ENCODE assay signal across 1 cellular context in genomic region chr20:57471496-57472210, GRCh38.
TF ChIP-seq lines count a peak whose summit lies in the region.

No MANE protein-coding gene starts in this region.

TF ChIP-seq in H1, 55 proteins besides CTCF, POLR2A, EP300 and RAD21:
- TF ChIP-seq HDAC6 (IDR thresholded peaks at IDR 0.05; ENCODE audit: low read depth, low read length): no peak
- no peak for TF ChIP-seq EZH2 (IDR thresholded peaks at IDR 0.05; ENCODE audit: low read depth, low read length, severe bottlenecking)
- TF ChIP-seq EGR1 (IDR thresholded peaks at IDR 0.05; ENCODE audit: borderline replicate concordance, low read depth, low read length): no peak
- TF ChIP-seq TBP (IDR thresholded peaks at IDR 0.05; ENCODE audit: low read depth, low read length): no peak
- TF ChIP-seq SP4 (IDR thresholded peaks at IDR 0.05; ENCODE audit: low read length): no peak
- TF ChIP-seq FOSL1 (IDR thresholded peaks at IDR 0.05; ENCODE audit: insufficient read depth, low read depth, low read length): no peak
- no peak for TF ChIP-seq ATF3 (IDR thresholded peaks at IDR 0.05; ENCODE audit: insufficient read depth, low read depth, low read length)
- no peak for TF ChIP-seq RFX5 (IDR thresholded peaks at IDR 0.05; ENCODE audit: borderline replicate concordance, low read depth, low read length)
- TF ChIP-seq SAP30 (IDR thresholded peaks at IDR 0.05; ENCODE audit: insufficient read depth, insufficient replicate concordance, low read length): no peak
- no peak for TF ChIP-seq TCF12 (IDR thresholded peaks at IDR 0.05; ENCODE audit: low read depth, low read length)
- no peak for TF ChIP-seq SIX5 (IDR thresholded peaks at IDR 0.05; ENCODE audit: low read depth, low read length)
- no peak for TF ChIP-seq ATF2 (IDR thresholded peaks at IDR 0.05; ENCODE audit: low read length)
- TF ChIP-seq TAF7 (optimal IDR thresholded peaks at IDR 0.05; ENCODE audit: borderline replicate concordance, low read depth, low read length): no peak
- no peak for TF ChIP-seq CHD2 (IDR thresholded peaks at IDR 0.05; ENCODE audit: low read length)
- TF ChIP-seq BACH1 (IDR thresholded peaks at IDR 0.05; ENCODE audit: low read length): no peak
- TF ChIP-seq BRCA1 (IDR thresholded peaks at IDR 0.05; ENCODE audit: low read depth, low read length): no peak
